ENCODE assay signal across 20 cellular contexts in the genomic region with DNA sequence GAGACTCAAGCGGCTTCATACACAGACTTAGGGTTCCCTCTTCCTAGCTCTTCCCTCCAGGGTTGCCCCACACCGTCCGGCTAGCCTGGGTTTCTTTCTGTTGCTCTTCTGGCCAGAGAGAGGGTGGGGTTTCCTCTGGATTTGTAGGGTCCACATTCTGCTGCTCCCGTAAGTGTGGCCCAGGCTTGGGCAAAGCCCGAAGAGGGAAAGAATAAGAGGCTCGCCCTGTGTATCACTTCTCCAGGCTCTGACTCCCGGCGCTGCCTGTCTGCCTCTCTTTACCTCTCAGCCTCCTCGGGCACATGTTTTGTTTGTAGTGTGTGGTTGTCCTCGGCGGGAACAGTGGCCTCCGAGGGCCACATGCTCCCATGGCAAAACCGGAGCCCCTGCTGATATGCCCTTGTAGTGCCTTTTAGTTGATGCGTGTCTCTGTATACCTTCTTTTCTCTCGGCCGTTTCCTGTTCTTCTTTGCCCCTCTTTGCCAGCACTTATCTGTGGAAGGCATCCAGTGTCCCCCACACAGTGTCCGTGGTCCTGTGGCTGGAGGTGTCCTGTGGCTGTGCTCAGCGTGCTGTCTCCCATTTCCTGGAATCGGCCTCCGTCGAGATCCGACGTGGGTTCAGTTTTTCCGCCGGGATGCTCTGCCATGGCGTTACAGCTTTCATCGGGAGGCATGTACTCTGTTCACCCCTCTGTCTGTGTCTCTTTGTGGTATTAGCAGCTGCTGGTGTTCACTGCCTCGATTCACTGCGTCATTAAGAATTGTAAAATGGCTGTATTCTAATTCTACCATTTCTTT.
DNase-seq lines count a peak whose midpoint lies in the region; ATAC-seq and TF ChIP-seq lines count a peak whose summit lies in the region.
"Had no signal": no experiment of that assay in that cellular context is flagged by ENCODE, and none has a peak within 500 bp of the region (broad histone marks: within the 10 kb centered on the region; RNA-seq: fewer than 3 reads in every experiment).

No MANE protein-coding gene starts in this region.

- CTCF ChIA-PET in WTC11 (lab: Charles Lee) = no interaction called here

- H3K79me1 ChIP-seq in neuronal stem cell (ENCODE audit: low read depth, low read length) = peaks cover 8% of the 10 kb centered on the region

- POLR2A ChIA-PET in WTC11 (lab: Charles Lee) = no interaction called here

- intact Hi-C loops in dorsolateral prefrontal cortex (cut with DNase I) = no loop called here

- peak; percentile 6 for DNase-seq in WTC11 (ENCODE audit: low spot score)
- DNase-seq in dorsolateral prefrontal cortex = peak in 3 of 10 donors; percentile 17 to 37 (median 24)
- DNase-seq in neuronal stem cell (ENCODE audit: low spot score) = no peak
- peak; percentile 46 to 60 for DNase-seq in suprapubic skin (ENCODE audit: low spot score in 2 of 2)
- no peak for DNase-seq in NCI-H82 (lab: John Stamatoyannopoulos, UW)
- no peak for DNase-seq in stimulated activated CD4-positive, alpha-beta T cell treated with anti-CD3 and anti-CD28 coated beads, Interleukin-12 subunit alpha, Interleukin-12 subunit beta, amount 100 ng/mL, for 4 hours
- DNase-seq: activated CD8-positive, alpha-beta T cell treated with anti-CD3 and anti-CD28 coated beads, Interleukin-2, amount 10 ng/mL, durations not matched to agents 7 days and 5 days; CD4-positive, alpha-beta memory T cell; DMS153; hippocampal formation; midbrain; natural killer cell; NCI-H1092; NCI-H187 treated with DMSO at 0.1 percent for 48 hours; NCI-H526 treated with DMSO at 0.1 percent for 48 hours had no signal

- H3K14ac ChIP-seq in neuronal stem cell (ENCODE audit: low read length) = no peak overlapping the region

- peak overlapping the region; percentile 79 for H4K91ac ChIP-seq in neuronal stem cell (ENCODE audit: low read depth, low read length, poor library complexity)

- H3K9me3 ChIP-seq in neuronal stem cell (replicated peaks in 1 of 2; ENCODE audit: control insufficient read depth in 2 of 2, insufficient read depth in 1 of 2, low read depth in 1 of 2, low read length in 2 of 2) (peaks cover 0 to 2% of the 10 kb centered on the region in 2 donors), suprapubic skin (no peaks in the 10 kb centered on the region)
- H3K9me3 ChIP-seq: breast epithelium, ovary, thoracic aorta had no signal

- WGBS in neuronal stem cell (ENCODE audit: extremely low coverage in 2 of 2, insufficient read length in 2 of 2, insufficient replicate concordance in 1 of 2), 2 donors = no CpG with 5 or more reads among the region's 29 CpGs
- 95% methylated on average over 29 of the region's 29 CpGs for whole genome bisulfite sequencing in suprapubic skin

- H2BK12ac ChIP-seq in neuronal stem cell (ENCODE audit: low read length) = no peak overlapping the region

- peaks cover 5% of the 10 kb centered on the region; the same call in 1 of the 2 replicates for H3K4me1 Mint-ChIP-seq in WTC11

- TF ChIP-seq EP300 in suprapubic skin (IDR thresholded peaks at IDR 0.05) = no peak

- no peak overlapping the region for H3K23ac ChIP-seq in neuronal stem cell (ENCODE audit: low read depth, low read length, poor library complexity)

- H3K4me3 ChIP-seq in dorsolateral prefrontal cortex = no peak overlapping the region
- H3K4me3 ChIP-seq in neuronal stem cell (ENCODE audit: low read length in 2 of 2) = no peak overlapping the region
- no peak overlapping the region for H3K4me3 ChIP-seq in suprapubic skin
- H3K4me3 ChIP-seq: breast epithelium, ovary, thoracic aorta had no signal

- no peak overlapping the region for H2BK120ac ChIP-seq in neuronal stem cell (ENCODE audit: low read depth, low read length)

- no peak overlapping the region for H3K9ac ChIP-seq in neuronal stem cell (ENCODE audit: low read depth, low read length, poor library complexity)

- ATAC-seq in WTC11 = no peak
- no peak for ATAC-seq in GM19023 (IDR thresholded peaks at IDR 0.05; ENCODE audit: unreplicated experiment)
- ATAC-seq: activated CD8-positive, alpha-beta T cell treated with anti-CD3 and anti-CD28 coated beads, Interleukin-2, amount 10 ng/mL, durations not matched to agents 7 days and 5 days; natural killer cell had no signal

- no peak overlapping the region for H3K4ac ChIP-seq in neuronal stem cell (ENCODE audit: low read length)

- H3K27ac ChIP-seq in dorsolateral prefrontal cortex (peak overlapping the region in 52 of 59 donors; percentile 14 to 89 (median 66)), neuronal stem cell (replicated peaks; ENCODE audit: low read length) (no peak overlapping the region), suprapubic skin (no peak overlapping the region)
- H3K27ac ChIP-seq: breast epithelium, ovary, thoracic aorta had no signal

- TF ChIP-seq CTCF in WTC11 (IDR thresholded peaks at IDR 0.05) (no peak), dorsolateral prefrontal cortex (IDR thresholded peaks at IDR 0.05 in 54 of 56, conservative IDR thresholded peaks at IDR 0.05 in 2 of 56; ENCODE audit: low read depth in 1 of 56, partially characterized antibody in 56 of 56) (no peak), suprapubic skin (IDR thresholded peaks at IDR 0.05) (no peak)

- H3K4me1 ChIP-seq in neuronal stem cell (ENCODE audit: control insufficient read depth in 2 of 2, insufficient read depth in 1 of 2, low read depth in 1 of 2, low read length in 2 of 2) (peaks cover 1 to 7% of the 10 kb centered on the region in 2 donors), suprapubic skin (peaks cover 13% of the 10 kb centered on the region)
- H3K4me1 ChIP-seq: breast epithelium had no signal

- no peaks in the 10 kb centered on the region for H3K36me3 Mint-ChIP-seq in WTC11
- H3K36me3 Mint-ChIP-seq: CD4-positive, alpha-beta memory T cell; natural killer cell had no signal

- no peak overlapping the region for H3K27ac Mint-ChIP-seq in WTC11
- H3K27ac Mint-ChIP-seq: activated CD8-positive, alpha-beta T cell treated with anti-CD3 and anti-CD28 coated beads, Interleukin-2, amount 10 ng/mL, durations not matched to agents 7 days and 5 days; dendritic cell treated with granulocyte-macrophage colony-stimulating factor and Interleukin-4, amounts not matched to agents 40 ng/mL and 50 ng/mL, for 4 days; natural killer cell had no signal

- H4K8ac ChIP-seq in neuronal stem cell (ENCODE audit: low read depth, low read length) = no peak overlapping the region

- no peak for TF ChIP-seq POLR2A in suprapubic skin (IDR thresholded peaks at IDR 0.05)

- H2BK5ac ChIP-seq in neuronal stem cell (ENCODE audit: low read length) = no peak overlapping the region

- H2AK5ac ChIP-seq in neuronal stem cell (ENCODE audit: low read depth, low read length) = no peak overlapping the region

- H2BK15ac ChIP-seq in neuronal stem cell (ENCODE audit: low read length) = no peak overlapping the region

- H3K36me3 ChIP-seq in neuronal stem cell (replicated peaks in 1 of 2; ENCODE audit: control insufficient read depth in 2 of 2, insufficient read depth in 2 of 2, low read length in 2 of 2) (no peaks in the 10 kb centered on the region), suprapubic skin (no peaks in the 10 kb centered on the region)
- H3K36me3 ChIP-seq: breast epithelium, ovary, thoracic aorta had no signal

- H3K4me3 Mint-ChIP-seq in WTC11 = no peak overlapping the region
- H3K4me3 Mint-ChIP-seq: activated CD8-positive, alpha-beta T cell treated with anti-CD3 and anti-CD28 coated beads, Interleukin-2, amount 10 ng/mL, durations not matched to agents 7 days and 5 days; CD4-positive, alpha-beta memory T cell; dendritic cell treated with granulocyte-macrophage colony-stimulating factor and Interleukin-4, amounts not matched to agents 40 ng/mL and 50 ng/mL, for 4 days; natural killer cell had no signal

- no peak overlapping the region for H2AFZ ChIP-seq in neuronal stem cell (ENCODE audit: low read length)

- peaks cover 6% of the 10 kb centered on the region; the same call in 1 of the 2 replicates for H3K9me3 Mint-ChIP-seq in WTC11
- H3K9me3 Mint-ChIP-seq: CD4-positive, alpha-beta memory T cell; dendritic cell treated with granulocyte-macrophage colony-stimulating factor and Interleukin-4, amounts not matched to agents 40 ng/mL and 50 ng/mL, for 4 days; natural killer cell had no signal

- no peaks in the 10 kb centered on the region for H3K27me3 Mint-ChIP-seq in WTC11 (ENCODE audit: low read depth)
- H3K27me3 Mint-ChIP-seq: CD4-positive, alpha-beta memory T cell had no signal

- no peak overlapping the region for H3K18ac ChIP-seq in neuronal stem cell (ENCODE audit: low read length)

- H3K27me3 ChIP-seq in dorsolateral prefrontal cortex = no peaks in the 10 kb centered on the region
- H3K27me3 ChIP-seq in neuronal stem cell (ENCODE audit: control insufficient read depth in 3 of 3, insufficient read depth in 3 of 3, low read depth in 1 of 3, low read length in 3 of 3) = no peaks in the 10 kb centered on the region
- no peaks in the 10 kb centered on the region for H3K27me3 ChIP-seq in suprapubic skin
- H3K27me3 ChIP-seq: breast epithelium, ovary had no signal

- H3K4me2 ChIP-seq in neuronal stem cell (ENCODE audit: insufficient read depth, low read length, poor library complexity, severe bottlenecking) = no peak overlapping the region

TF ChIP-seq in WTC11, 78 proteins besides CTCF, POLR2A, EP300 and RAD21 (continues in another document):
- TF ChIP-seq, protein P1, sequence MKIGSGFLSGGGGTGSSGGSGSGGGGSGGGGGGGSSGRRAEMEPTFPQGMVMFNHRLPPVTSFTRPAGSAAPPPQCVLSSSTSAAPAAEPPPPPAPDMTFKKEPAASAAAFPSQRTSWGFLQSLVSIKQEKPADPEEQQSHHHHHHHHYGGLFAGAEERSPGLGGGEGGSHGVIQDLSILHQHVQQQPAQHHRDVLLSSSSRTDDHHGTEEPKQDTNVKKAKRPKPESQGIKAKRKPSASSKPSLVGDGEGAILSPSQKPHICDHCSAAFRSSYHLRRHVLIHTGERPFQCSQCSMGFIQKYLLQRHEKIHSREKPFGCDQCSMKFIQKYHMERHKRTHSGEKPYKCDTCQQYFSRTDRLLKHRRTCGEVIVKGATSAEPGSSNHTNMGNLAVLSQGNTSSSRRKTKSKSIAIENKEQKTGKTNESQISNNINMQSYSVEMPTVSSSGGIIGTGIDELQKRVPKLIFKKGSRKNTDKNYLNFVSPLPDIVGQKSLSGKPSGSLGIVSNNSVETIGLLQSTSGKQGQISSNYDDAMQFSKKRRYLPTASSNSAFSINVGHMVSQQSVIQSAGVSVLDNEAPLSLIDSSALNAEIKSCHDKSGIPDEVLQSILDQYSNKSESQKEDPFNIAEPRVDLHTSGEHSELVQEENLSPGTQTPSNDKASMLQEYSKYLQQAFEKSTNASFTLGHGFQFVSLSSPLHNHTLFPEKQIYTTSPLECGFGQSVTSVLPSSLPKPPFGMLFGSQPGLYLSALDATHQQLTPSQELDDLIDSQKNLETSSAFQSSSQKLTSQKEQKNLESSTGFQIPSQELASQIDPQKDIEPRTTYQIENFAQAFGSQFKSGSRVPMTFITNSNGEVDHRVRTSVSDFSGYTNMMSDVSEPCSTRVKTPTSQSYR (CRISPR knock-in tag; IDR thresholded peaks at IDR 0.05) = no peak

Comparison
In these comparisons a context has a peak if more than half of its experiments do, and no peak if none do; other contexts are left out.
1. DNase-seq: peak in WTC11 (single experiment) and suprapubic skin (2 of 2); none in neuronal stem cell (single experiment), NCI-H82 (single experiment) and stimulated activated CD4-positive, alpha-beta T cell treated with anti-CD3 and anti-CD28 coated beads, Interleukin-12 subunit alpha, Interleukin-12 subunit beta, amount 100 ng/mL, for 4 hours (single experiment).
2. H3K27ac ChIP-seq: peak in dorsolateral prefrontal cortex (52 of 59); none in neuronal stem cell (single experiment) and suprapubic skin (single experiment).